ENCODE assay signal across 25 cellular contexts in genomic region chr13:66617786-66618185, GRCh38.
"Had no signal": no experiment of that assay in that cellular context is flagged by ENCODE, and none has a peak within 500 bp of the region (broad histone marks: within the 10 kb centered on the region; RNA-seq: fewer than 3 reads in every experiment).

No MANE protein-coding gene starts in this region.

- H3K4me3 Mint-ChIP-seq: naive B cell; nephron; stimulated activated memory B cell treated with anti-CD40 and anti-IgM and Interleukin-4, amounts not matched to agents 10 μg/mL and 1 μg/mL and 100 μg/mL, for 72 hours; stimulated activated naive CD8-positive, alpha-beta T cell treated with anti-CD3 and anti-CD28 coated beads, Interleukin-15, Interleukin-2, amounts not matched to agents 100 ng/mL and 50 ng/mL, for 24 hours had no signal

- H3K4me1 ChIP-seq: esophagus squamous epithelium, gastroesophageal sphincter, parathyroid adenoma, psoas muscle, right lobe of liver, spleen, tibial nerve, upper lobe of right lung, vagina had no signal

- H3K27me3 Mint-ChIP-seq: naive B cell; stimulated activated memory B cell treated with anti-CD40 and anti-IgM and Interleukin-4, amounts not matched to agents 10 μg/mL and 1 μg/mL and 100 μg/mL, for 72 hours; stimulated activated naive CD8-positive, alpha-beta T cell treated with anti-CD3 and anti-CD28 coated beads, Interleukin-15, Interleukin-2, amounts not matched to agents 100 ng/mL and 50 ng/mL, for 24 hours had no signal

- H3K4me1 Mint-ChIP-seq: nephron; stimulated activated memory B cell treated with anti-CD40 and anti-IgM and Interleukin-4, amounts not matched to agents 10 μg/mL and 1 μg/mL and 100 μg/mL, for 72 hours had no signal

- H3K36me3 Mint-ChIP-seq: naive B cell; stimulated activated memory B cell treated with anti-CD40 and anti-IgM and Interleukin-4, amounts not matched to agents 10 μg/mL and 1 μg/mL and 100 μg/mL, for 72 hours had no signal

- H3K79me2 ChIP-seq: parathyroid adenoma had no signal

- H3K27ac ChIP-seq: dorsolateral prefrontal cortex, esophagus squamous epithelium, gastroesophageal sphincter, parathyroid adenoma, psoas muscle, right lobe of liver, spleen, tibial nerve, upper lobe of right lung, vagina had no signal

- H3K9ac ChIP-seq: parathyroid adenoma had no signal

- H3K27ac Mint-ChIP-seq: naive B cell; nephron; stimulated activated memory B cell treated with anti-CD40 and anti-IgM and Interleukin-4, amounts not matched to agents 10 μg/mL and 1 μg/mL and 100 μg/mL, for 72 hours; stimulated activated naive CD8-positive, alpha-beta T cell treated with anti-CD3 and anti-CD28 coated beads, Interleukin-15, Interleukin-2, amounts not matched to agents 100 ng/mL and 50 ng/mL, for 24 hours had no signal

- H2AFZ ChIP-seq: parathyroid adenoma had no signal

- DNase-seq: cortex of kidney; dorsolateral prefrontal cortex; effector CD8-positive, alpha-beta T cell; esophagus squamous epithelium; foreskin fibroblast; left colon; left ventricle myocardium superior; mesendoderm; naive B cell; psoas muscle; retina; right lobe of liver; spleen; stimulated activated CD4-positive, alpha-beta T cell treated with anti-CD3 and anti-CD28 coated beads, Interleukin-15, amount 100 ng/mL, for 24 hours; stimulated activated CD4-positive, alpha-beta T cell treated with anti-CD3 and anti-CD28 coated beads, Interleukin-1b, Interleukin-23, amount 100 ng/mL, for 48 hours; stimulated activated CD4-positive, alpha-beta T cell treated with anti-CD3 and anti-CD28 coated beads, Interleukin-4, amount 100 ng/mL, for 24 hours; upper lobe of right lung had no signal

- H3K36me3 ChIP-seq: esophagus squamous epithelium, gastroesophageal sphincter, right lobe of liver, spleen, tibial nerve, upper lobe of right lung, vagina had no signal

- ATAC-seq: gastroesophageal sphincter; left colon; left ventricle myocardium superior; psoas muscle; right lobe of liver; stimulated activated memory B cell treated with anti-CD40 and anti-IgM and Interleukin-4, amounts not matched to agents 10 μg/mL and 1 μg/mL and 100 μg/mL, for 72 hours; upper lobe of right lung had no signal

- H3K27me3 ChIP-seq: dorsolateral prefrontal cortex, esophagus squamous epithelium, gastroesophageal sphincter, right lobe of liver, spleen, tibial nerve, upper lobe of right lung, vagina had no signal

- H3K4me3 ChIP-seq: dorsolateral prefrontal cortex, esophagus squamous epithelium, gastroesophageal sphincter, lung, psoas muscle, right lobe of liver, spleen, tibial nerve, upper lobe of right lung, vagina had no signal

- H3K9me3 Mint-ChIP-seq: stimulated activated naive CD8-positive, alpha-beta T cell treated with anti-CD3 and anti-CD28 coated beads, Interleukin-15, Interleukin-2, amounts not matched to agents 100 ng/mL and 50 ng/mL, for 24 hours had no signal

- H3K9me3 ChIP-seq: esophagus squamous epithelium, psoas muscle, right lobe of liver, tibial nerve, upper lobe of right lung, vagina had no signal
